1 cellular context compared by ENCODE assay signal in the genomic region with DNA sequence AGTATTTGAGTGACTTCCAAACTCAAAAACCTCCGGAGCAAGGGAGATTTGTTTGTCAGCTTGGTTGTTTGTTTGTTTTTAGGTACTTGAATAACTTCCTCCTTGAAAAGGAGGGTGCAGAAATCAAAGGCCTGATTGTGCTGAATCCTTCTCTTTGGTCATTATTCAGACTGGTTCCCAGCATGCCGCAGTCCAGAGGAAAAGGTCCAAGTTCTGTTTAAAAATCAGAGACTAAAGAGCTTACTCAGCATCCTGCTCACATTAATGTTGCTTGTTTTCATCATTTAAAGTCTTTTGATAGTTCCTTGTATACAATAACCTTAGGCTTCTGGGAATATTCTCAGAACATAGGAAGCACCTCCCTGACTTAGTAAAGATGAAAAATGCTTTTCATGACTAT.
TF ChIP-seq lines count a peak whose summit lies in the region.

No MANE protein-coding gene starts in this region.

TF ChIP-seq in HepG2, 621 proteins besides CTCF, POLR2A, EP300 and RAD21:
- TF ChIP-seq MAFF (IDR thresholded peaks at IDR 0.05; ENCODE audit: low read depth, low read length) (peak; percentile 65; the same call in 1 of the 2 replicates), ZNF788 (CRISPR knock-in tag; IDR thresholded peaks at IDR 0.05; ENCODE audit: borderline replicate concordance) (no peak), ZFP41 (CRISPR knock-in tag; IDR thresholded peaks at IDR 0.05; ENCODE audit: borderline replicate concordance) (no peak), SOX13 (IDR thresholded peaks at IDR 0.05) (no peak), SOX13 (CRISPR knock-in tag; conservative IDR thresholded peaks at IDR 0.05 in 1 of 2, IDR thresholded peaks at IDR 0.05 in 1 of 2) (no peak), ZNF432 (CRISPR knock-in tag; IDR thresholded peaks at IDR 0.05; ENCODE audit: borderline replicate concordance) (no peak), ATF7-NPFF (CRISPR knock-in tag; IDR thresholded peaks at IDR 0.05; ENCODE audit: low read depth) (no peak), SRSF1 (optimal IDR thresholded peaks at IDR 0.05; ENCODE audit: low read depth, low read length) (no peak), MAFK (conservative IDR thresholded peaks at IDR 0.05 in 1 of 2, IDR thresholded peaks at IDR 0.05 in 1 of 2; ENCODE audit: low read length in 2 of 2) (peak; percentile 63 to 72; a peak in 3 of 4 replicates), SATB2 (CRISPR knock-in tag; IDR thresholded peaks at IDR 0.05) (no peak)
- TF ChIP-seq, protein P1, sequence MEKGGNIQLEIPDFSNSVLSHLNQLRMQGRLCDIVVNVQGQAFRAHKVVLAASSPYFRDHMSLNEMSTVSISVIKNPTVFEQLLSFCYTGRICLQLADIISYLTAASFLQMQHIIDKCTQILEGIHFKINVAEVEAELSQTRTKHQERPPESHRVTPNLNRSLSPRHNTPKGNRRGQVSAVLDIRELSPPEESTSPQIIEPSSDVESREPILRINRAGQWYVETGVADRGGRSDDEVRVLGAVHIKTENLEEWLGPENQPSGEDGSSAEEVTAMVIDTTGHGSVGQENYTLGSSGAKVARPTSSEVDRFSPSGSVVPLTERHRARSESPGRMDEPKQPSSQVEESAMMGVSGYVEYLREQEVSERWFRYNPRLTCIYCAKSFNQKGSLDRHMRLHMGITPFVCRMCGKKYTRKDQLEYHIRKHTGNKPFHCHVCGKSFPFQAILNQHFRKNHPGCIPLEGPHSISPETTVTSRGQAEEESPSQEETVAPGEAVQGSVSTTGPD (CRISPR knock-in tag; IDR thresholded peaks at IDR 0.05), result no peak
- TF ChIP-seq, protein P2, sequence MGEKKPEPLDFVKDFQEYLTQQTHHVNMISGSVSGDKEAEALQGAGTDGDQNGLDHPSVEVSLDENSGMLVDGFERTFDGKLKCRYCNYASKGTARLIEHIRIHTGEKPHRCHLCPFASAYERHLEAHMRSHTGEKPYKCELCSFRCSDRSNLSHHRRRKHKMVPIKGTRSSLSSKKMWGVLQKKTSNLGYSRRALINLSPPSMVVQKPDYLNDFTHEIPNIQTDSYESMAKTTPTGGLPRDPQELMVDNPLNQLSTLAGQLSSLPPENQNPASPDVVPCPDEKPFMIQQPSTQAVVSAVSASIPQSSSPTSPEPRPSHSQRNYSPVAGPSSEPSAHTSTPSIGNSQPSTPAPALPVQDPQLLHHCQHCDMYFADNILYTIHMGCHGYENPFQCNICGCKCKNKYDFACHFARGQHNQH (CRISPR knock-in tag; IDR thresholded peaks at IDR 0.05), result no peak
